ENCODE assay signal across 13 cellular contexts in the genomic region with DNA sequence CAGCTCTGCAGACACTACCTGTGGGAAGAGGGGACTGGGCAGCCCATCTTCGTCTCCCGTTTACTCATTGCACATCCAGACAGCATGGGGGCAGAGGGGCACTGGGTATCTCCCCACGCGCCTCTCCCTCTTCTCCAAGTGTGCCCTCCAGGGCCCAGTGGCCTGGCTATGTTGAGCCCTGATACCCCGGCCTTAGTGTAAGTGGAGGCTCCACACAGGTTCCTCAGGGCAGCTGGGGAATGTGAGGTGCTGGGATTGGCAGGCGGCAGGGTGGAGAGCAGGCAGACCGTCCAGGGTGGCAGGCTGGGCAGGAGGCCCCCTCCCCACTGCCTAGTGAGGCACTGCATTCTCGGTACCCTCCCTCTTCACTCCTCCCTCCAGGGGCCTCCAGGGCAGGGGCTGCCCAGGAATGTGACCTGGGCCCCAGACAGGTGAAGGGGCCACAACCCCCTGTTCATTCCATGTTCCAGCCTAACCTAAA. TPM values are rescaled to one million over a fixed set of nuclear protein-coding genes. Genes with fewer than 3 reads are reported as not detected.
DNase-seq lines count a peak whose midpoint lies in the region; ATAC-seq and TF ChIP-seq lines count a peak whose summit lies in the region.
"Had no signal": no experiment of that assay in that cellular context is flagged by ENCODE, and none has a peak within 500 bp of the region (broad histone marks: within the 10 kb centered on the region; RNA-seq: fewer than 3 reads in every experiment).

No MANE protein-coding gene starts in this region.

- H3K4me3 ChIP-seq in heart left ventricle (no peak overlapping the region), hepatocyte (no peak overlapping the region), prostate gland (no peak overlapping the region), vagina (no peak overlapping the region)

- H3K9me2 ChIP-seq in hepatocyte (replicated peaks; ENCODE audit: insufficient read depth) = no peaks in the 10 kb centered on the region

- H3K9me3 ChIP-seq in heart left ventricle (no peaks in the 10 kb centered on the region), hepatocyte (ENCODE audit: low read depth) (no peaks in the 10 kb centered on the region), prostate gland (no peaks in the 10 kb centered on the region), vagina (no peaks in the 10 kb centered on the region)

- H3K36me3 ChIP-seq in heart left ventricle (peaks cover 0 to 30% (median 0%) of the 10 kb centered on the region in 9 donors), hepatocyte (replicated peaks; ENCODE audit: insufficient read depth, low read depth) (no peaks in the 10 kb centered on the region), prostate gland (no peaks in the 10 kb centered on the region), vagina (no peaks in the 10 kb centered on the region)

- H3K27ac ChIP-seq in heart left ventricle (peak overlapping the region in 11 of 12 donors; percentile 84 to 97 (median 91)), hepatocyte (peak overlapping the region; percentile 97), prostate gland (peak overlapping the region; percentile 87 to 93), vagina (peak overlapping the region; percentile 95)

- no peaks in the 10 kb centered on the region for H3K79me2 ChIP-seq in hepatocyte

- WGBS in heart left ventricle, 4 donors = 85 to 93% (median 91%) methylated on average over 6 to 8 of the region's 8 CpGs
- 84% methylated on average over 8 of the region's 8 CpGs for WGBS in hepatocyte (ENCODE audit: low lambda C conversion rate, missing lambda C conversion rate)
- WGBS in prostate gland = 90% methylated on average over 8 of the region's 8 CpGs

- intact Hi-C loops in heart left ventricle (cut with DNase I) = loop anchor here in 4 of 10 donors (2.0 to 10.0 kb wide), 4 partner anchors 98 to 211 kb away; partner anchors contain the start of gene CAVIN1 (in 4 of the 4)
- intact Hi-C loops in left ventricle myocardium superior (cut with micrococcal nuclease) = no loop called here
- intact Hi-C loops in prostate gland (cut with DNase I) = no loop called here
- intact Hi-C loops in vagina (cut with DNase I) = loop anchor here (5.0 kb wide), 1 partner anchor 101 kb away; the partner anchor contains the start of gene CAVIN1

- no peak overlapping the region for H2AFZ ChIP-seq in hepatocyte

- TF ChIP-seq POLR2A in heart left ventricle (IDR thresholded peaks at IDR 0.05) (no peak), prostate gland (IDR thresholded peaks at IDR 0.05) (no peak), vagina (IDR thresholded peaks at IDR 0.05) (no peak)

- H3K4me1 ChIP-seq in heart left ventricle = peaks cover 16 to 85% (median 72%) of the 10 kb centered on the region in 12 donors
- peaks cover 39% of the 10 kb centered on the region for H3K4me1 ChIP-seq in hepatocyte (ENCODE audit: insufficient read depth)
- peaks cover 8% of the 10 kb centered on the region for H3K4me1 ChIP-seq in prostate gland (replicated peaks)
- peaks cover 73% of the 10 kb centered on the region for H3K4me1 ChIP-seq in vagina

- DNase-seq in heart left ventricle (no peak), left ventricle myocardium superior (no peak), hepatocyte (ENCODE audit: low spot score) (no peak), prostate gland (ENCODE audit: low spot score) (no peak), vagina (ENCODE audit: extremely low spot score in 2 of 2) (peak in 1 of 2 donors; percentile 80), DMS79 (lab: John Stamatoyannopoulos, UW) (no peak)
- DNase-seq: ACHN; activated T-cell treated with anti-CD3 and anti-CD28 coated beads for 4 hours; effector memory CD4-positive, alpha-beta T cell; Kasumi-1; NCI-H2029 treated with DMSO at 0.1 percent for 48 hours had no signal

- ATAC-seq in heart left ventricle = no peak
- ATAC-seq in left ventricle myocardium superior = no peak
- ATAC-seq in HG03139 (IDR thresholded peaks at IDR 0.05; ENCODE audit: unreplicated experiment) = no peak
- ATAC-seq in GM21381 (IDR thresholded peaks at IDR 0.05; ENCODE audit: unreplicated experiment) = no peak

- no peaks in the 10 kb centered on the region for H4K20me1 ChIP-seq in hepatocyte (ENCODE audit: insufficient read depth, poor library complexity, severe bottlenecking)

- H3K4me2 ChIP-seq in hepatocyte = no peak overlapping the region

- H3K27me3 ChIP-seq in heart left ventricle (no peaks in the 10 kb centered on the region), hepatocyte (no peaks in the 10 kb centered on the region), prostate gland (replicated peaks; ENCODE audit: insufficient read depth) (no peaks in the 10 kb centered on the region), vagina (no peaks in the 10 kb centered on the region)

- no peak for TF ChIP-seq CTCF in heart left ventricle (IDR thresholded peaks at IDR 0.05)
- TF ChIP-seq CTCF in hepatocyte (IDR thresholded peaks at IDR 0.05; ENCODE audit: poor library complexity) = no peak
- TF ChIP-seq CTCF in prostate gland (IDR thresholded peaks at IDR 0.05) = no peak
- no peak for TF ChIP-seq CTCF in vagina (IDR thresholded peaks at IDR 0.05)

RNA-seq across cellular contexts. Expression of gene NAGLU, which starts 13.2 kb away (rescaled TPM):
- 10 to 100 TPM in 8 of 9 donors, 1 to 10 TPM in 1; 8.4 to 22.0 (median 12.5) TPM for total RNA-seq in heart left ventricle
- polyA plus RNA-seq in heart left ventricle = 10 to 100 TPM; 10.4 to 19.1 TPM
- total RNA-seq in left ventricle myocardium superior = 8.3 TPM
- 76.4 and 78.1 TPM in 2 replicates for total RNA-seq in hepatocyte
- polyA plus RNA-seq in hepatocyte = 121 and 152 TPM in 2 replicates
- 100 to 1,000 TPM in 1 of 2 donors, 10 to 100 TPM in 1; 81.5 to 123 TPM for total RNA-seq in prostate gland
- total RNA-seq in vagina = 24.6 TPM

RNA-seq across cellular contexts. Expression of gene HSD17B1, which starts 29.9 kb away (rescaled TPM):
- total RNA-seq in heart left ventricle = 1 to 10 TPM in 3 of 9 donors, under 1 TPM in 5, not detected in 1; 0.32 to 1.7 (median 0.97) TPM
- 1 to 10 TPM; 1.2 to 1.8 TPM for polyA plus RNA-seq in heart left ventricle
- 1.4 TPM for total RNA-seq in left ventricle myocardium superior
- total RNA-seq in hepatocyte = 0.12 and 2.7 TPM in 2 replicates
- polyA plus RNA-seq in hepatocyte = 4.8 and 6.6 TPM in 2 replicates
- 10 to 100 TPM in 1 of 2 donors, 1 to 10 TPM in 1; 4.1 to 16.2 TPM for total RNA-seq in prostate gland
- total RNA-seq in vagina = 2.0 TPM

RNA-seq across cellular contexts. Expression of gene COASY, which starts 39.1 kb away (rescaled TPM):
- total RNA-seq in heart left ventricle (10 to 100 TPM; 24.3 to 50.4 (median 33.2) TPM), left ventricle myocardium superior (45.2 TPM), hepatocyte (27.7 and 33.9 TPM in 2 replicates), prostate gland (10 to 100 TPM; 52.6 to 80.5 TPM), vagina (24.8 TPM)
- polyA plus RNA-seq in heart left ventricle (10 to 100 TPM; 37.5 to 59.1 TPM), hepatocyte (91.6 and 93.9 TPM in 2 replicates)

RNA-seq across cellular contexts. Expression of gene MLX, which starts 44.1 kb away (rescaled TPM):
- total RNA-seq in heart left ventricle (10 to 100 TPM; 48.1 to 76.2 (median 57.9) TPM), left ventricle myocardium superior (72.3 TPM), hepatocyte (29.7 and 34.0 TPM in 2 replicates), prostate gland (10 to 100 TPM; 28.1 to 52.3 TPM), vagina (33.9 TPM)
- polyA plus RNA-seq in heart left ventricle (10 to 100 TPM; 53.1 to 71.7 TPM), hepatocyte (33.1 and 39.5 TPM in 2 replicates)

RNA-seq across cellular contexts. Expression of gene PSMC3IP, which starts 54.7 kb away (rescaled TPM):
- total RNA-seq in heart left ventricle = 1 to 10 TPM in 7 of 9 donors, under 1 TPM in 2; 0.71 to 4.1 (median 2.0) TPM
- 1 to 10 TPM; 2.1 to 2.9 TPM for polyA plus RNA-seq in heart left ventricle
- 3.1 TPM for total RNA-seq in left ventricle myocardium superior
- 1.5 and 1.9 TPM in 2 replicates for total RNA-seq in hepatocyte
- polyA plus RNA-seq in hepatocyte = 3.7 and 4.2 TPM in 2 replicates
- 10 to 100 TPM in 1 of 2 donors, 1 to 10 TPM in 1; 2.9 to 11.2 TPM for total RNA-seq in prostate gland
- 0.98 TPM for total RNA-seq in vagina
